In genomic region chr1:52746189-52746588, GRCh38 we compare ENCODE assay signal across 25 cellular contexts. TPM values are rescaled to one million over a fixed set of nuclear protein-coding genes. Genes with fewer than 3 reads are reported as not detected.
DNase-seq lines count a peak whose midpoint lies in the region; ATAC-seq, FAIRE-seq and TF ChIP-seq lines count a peak whose summit lies in the region.
"Had no signal": no experiment of that assay in that cellular context is flagged by ENCODE, and none has a peak within 500 bp of the region (broad histone marks: within the 10 kb centered on the region; RNA-seq: fewer than 3 reads in every experiment).

No MANE protein-coding gene starts in this region.

- no peak for TF ChIP-seq POLR2A in A549 (IDR thresholded peaks at IDR 0.05; ENCODE audit: low read length)
- TF ChIP-seq POLR2A in HepG2 (IDR thresholded peaks at IDR 0.05; ENCODE audit: insufficient read depth in 1 of 2, low read depth in 2 of 2, low read length in 2 of 2): no peak

- H3K27ac Mint-ChIP-seq in naive thymus-derived CD8-positive, alpha-beta T cell: peak overlapping the region in 1 of 10 donors; percentile 31
- H3K27ac Mint-ChIP-seq: CD4-positive, alpha-beta T cell had no signal

- in situ Hi-C loops in HepG2 (cut with HindIII; ENCODE audit: extremely low pct_ligation_motif_present, low pct_unique_long_range_greater_than_20kb): no loop called here

- H3K4me1 Mint-ChIP-seq in naive thymus-derived CD8-positive, alpha-beta T cell: peaks cover 17 to 41% (median 28%) of the 10 kb centered on the region in 4 donors
- H3K4me1 Mint-ChIP-seq: CD14-positive monocyte had no signal

- H3K9ac ChIP-seq in adipocyte (ENCODE audit: low read length) (peak overlapping the region; percentile 54), HepG2 (ENCODE audit: insufficient read depth, low read depth, low read length) (no peak overlapping the region)
- H3K9ac ChIP-seq: BLaER1 treated with 17β-estradiol and CSF1 and Interleukin-3, amounts not matched to agents 10 nM and 100 nM; GM23248 had no signal

- POLR2A ChIA-PET in A549 (lab: Yijun Ruan, JAX) (no interaction called here), HepG2 (lab: Yijun Ruan, JAX) (no interaction called here)
- POLR2A ChIA-PET in naive thymus-derived CD8-positive, alpha-beta T cell (lab: Charles Lee): no interaction called here

- H3K4me3 ChIP-seq in A549 (no peak overlapping the region), adipocyte (ENCODE audit: low read length) (no peak overlapping the region), HepG2 (replicated peaks in 1 of 3; ENCODE audit: insufficient read depth in 1 of 3, low read depth in 2 of 3, low read length in 3 of 3) (no peak overlapping the region)
- H3K4me3 ChIP-seq: BLaER1 treated with 17β-estradiol and CSF1 and Interleukin-3, amounts not matched to agents 10 nM and 100 nM; GM23248 had no signal

- no peak overlapping the region for H2AFZ ChIP-seq in HepG2 (ENCODE audit: low read length)
- H2AFZ ChIP-seq: GM23248 had no signal

- H3K27me3 ChIP-seq in adipocyte (replicated peaks; ENCODE audit: control insufficient read depth, insufficient read depth, low read length) (no peaks in the 10 kb centered on the region), HepG2 (ENCODE audit: control insufficient read depth in 1 of 2, insufficient read depth in 2 of 2, low read length in 2 of 2) (no peaks in the 10 kb centered on the region)
- H3K27me3 ChIP-seq: BE2C; BLaER1 treated with 17β-estradiol and CSF1 and Interleukin-3, amounts not matched to agents 10 nM and 100 nM had no signal

- H3K9me3 ChIP-seq in A549 (no peaks in the 10 kb centered on the region), adipocyte (ENCODE audit: control insufficient read depth, low read length) (no peaks in the 10 kb centered on the region), HepG2 (ENCODE audit: low read length) (no peaks in the 10 kb centered on the region)
- H3K9me3 ChIP-seq: BE2C had no signal

- TF ChIP-seq RAD21 in A549 (conservative IDR thresholded peaks at IDR 0.05 in 1 of 2, IDR thresholded peaks at IDR 0.05 in 1 of 2) (no peak), HepG2 (CRISPR knock-in tag; IDR thresholded peaks at IDR 0.05) (no peak)

- no peak overlapping the region for H3K27ac ChIP-seq in A549
- H3K27ac ChIP-seq in HepG2 (ENCODE audit: extremely low read length, insufficient read depth, low read length): no peak overlapping the region
- H3K27ac ChIP-seq: 22Rv1; BLaER1 treated with 17β-estradiol and CSF1 and Interleukin-3, amounts not matched to agents 10 nM and 100 nM; GM23248 had no signal

- WGBS in A549 (ENCODE audit: missing lambda C conversion rate): 80% methylated on average over 2 of the region's 4 CpGs
- 37% methylated on average over 4 of the region's 4 CpGs for WGBS in HepG2 (ENCODE audit: low lambda C conversion rate)

- H3K4me2 ChIP-seq in A549: peak overlapping the region; percentile 38
- H3K4me2 ChIP-seq in HepG2 (ENCODE audit: low read depth, low read length): no peak overlapping the region
- H3K4me2 ChIP-seq: BLaER1 treated with 17β-estradiol and CSF1 and Interleukin-3, amounts not matched to agents 10 nM and 100 nM had no signal

- BruUV-seq in HepG2 (replicated peaks; lab: Mats Ljungman, UMichigan): no TSS peak

- peaks cover 2% of the 10 kb centered on the region for H3K79me2 ChIP-seq in HepG2 (ENCODE audit: insufficient read depth, low read length)

- no peak for FAIRE-seq in A549 (lab: Jason Lieb, UNC)
- FAIRE-seq in HepG2 (lab: Jason Lieb, UNC): no peak
- FAIRE-seq: A204.1, GM18507, H1 had no signal

- H3K36me3 Mint-ChIP-seq in naive thymus-derived CD8-positive, alpha-beta T cell: peaks cover 0 to 15% (median 9%) of the 10 kb centered on the region in 3 donors

- no peaks in the 10 kb centered on the region for H4K20me1 ChIP-seq in HepG2 (ENCODE audit: insufficient read depth, low read length)

- H3K36me3 ChIP-seq in adipocyte (ENCODE audit: control insufficient read depth, insufficient read depth, low read length, severe bottlenecking) (no peaks in the 10 kb centered on the region), HepG2 (replicated peaks in 1 of 2; ENCODE audit: control insufficient read depth in 1 of 2, insufficient read depth in 2 of 2, low read length in 2 of 2) (no peaks in the 10 kb centered on the region)
- H3K36me3 ChIP-seq: BE2C had no signal

- H3K27me3 Mint-ChIP-seq in naive thymus-derived CD8-positive, alpha-beta T cell: no peaks in the 10 kb centered on the region
- H3K27me3 Mint-ChIP-seq: CD4-positive, alpha-beta T cell; CD8-positive, alpha-beta memory T cell had no signal

- peaks cover 38% of the 10 kb centered on the region; the same call in 2 of the 3 replicates for H3K4me1 ChIP-seq in A549
- H3K4me1 ChIP-seq in adipocyte (ENCODE audit: control insufficient read depth, insufficient read depth, low read length): peaks cover 41% of the 10 kb centered on the region
- peaks cover 27% of the 10 kb centered on the region for H3K4me1 ChIP-seq in HepG2 (ENCODE audit: insufficient read depth, low read length)
- H3K4me1 ChIP-seq: BE2C had no signal

- ATAC-seq in A549: no peak
- peak; percentile 34; the same call in 1 of the 3 replicates for ATAC-seq in HepG2
- no peak for ATAC-seq in naive thymus-derived CD8-positive, alpha-beta T cell
- ATAC-seq: HCT116 had no signal

- TF ChIP-seq CTCF in A549 (IDR thresholded peaks at IDR 0.05) (no peak), HepG2 (CRISPR knock-in tag; IDR thresholded peaks at IDR 0.05) (no peak)

- no peaks in the 10 kb centered on the region for H3K9me3 Mint-ChIP-seq in naive thymus-derived CD8-positive, alpha-beta T cell
- H3K9me3 Mint-ChIP-seq: CD14-positive monocyte; CD4-positive, alpha-beta T cell had no signal

- TF ChIP-seq EP300 in A549 (IDR thresholded peaks at IDR 0.05) (no peak), HepG2 (IDR thresholded peaks at IDR 0.05; ENCODE audit: low read depth in 2 of 2, low read length in 2 of 2) (no peak; a peak in 1 of 4 replicates), HepG2 (CRISPR knock-in tag; IDR thresholded peaks at IDR 0.05; ENCODE audit: borderline replicate concordance) (no peak)

- intact Hi-C loops in HepG2 (cut with micrococcal nuclease; ENCODE audit: unreplicated experiment): no loop called here

- CTCF ChIA-PET in A549 (lab: Yijun Ruan, JAX): no interaction called here
- CTCF ChIA-PET in HepG2 (lab: Yijun Ruan, JAX; ENCODE audit: low intra/inter-chr PET ratio, low total read pairs): no interaction called here

- DNase-seq in A549 (ENCODE audit: low read depth in 1 of 2, low spot score in 1 of 2) (no peak), adipocyte (ENCODE audit: low read depth) (no peak), HepG2 (ENCODE audit: low spot score) (peak; percentile 12), COLO668 (lab: John Stamatoyannopoulos, UW; ENCODE audit: unreplicated experiment) (no peak), NCI-H2081 (lab: John Stamatoyannopoulos, UW) (no peak)
- no peak for DNase-seq in naive thymus-derived CD8-positive, alpha-beta T cell
- DNase-seq: ACHN; AML-193; BE2C; Calu3; CD4-positive, alpha-beta T cell; CD8-positive, alpha-beta memory T cell; COR-L47; DMS53; DMS79 treated with DMSO at 0.1 percent for 48 hours; GF-D8; GM23248; H9 had no signal

- H3K4me3 Mint-ChIP-seq in naive thymus-derived CD8-positive, alpha-beta T cell: no peak overlapping the region
- H3K4me3 Mint-ChIP-seq: CD14-positive monocyte; CD4-positive, alpha-beta T cell; H9 had no signal

RNA-seq across cellular contexts. Expression of gene ZYG11B, which starts 19.9 kb away (rescaled TPM):
- polyA plus RNA-seq in A549 (2011; rRNA removed) (14.1 and 15.9 TPM in 2 replicates), A549 (2017; fragmentation: RNase III; extraction: RNeasy Plus Mini Kit Qiagen cat#74134 plus additional on column Dnase treatment) (5.4 to 5.8 TPM (median 5.5 TPM) in 3 replicates), HepG2 (2011; rRNA removed) (6.4 and 6.9 TPM in 2 replicates)
- 2.6 and 4.2 TPM in 2 replicates for polyA plus RNA-seq in A549 (2012; cell fraction: cytosol; rRNA removed)
- 1.8 and 2.6 TPM in 2 replicates for polyA plus RNA-seq in A549 (2012; cell fraction: nucleus; rRNA removed)
- polyA minus RNA-seq in A549 (2011; rRNA and poly(A)+ RNA removed): 27.9 and 28.8 TPM in 2 replicates
- total RNA-seq in HepG2 (2016; rRNA removed; fragmentation: Illumina TruSeq; extraction: Trizol): 17.9 and 28.1 TPM in 2 replicates
- 2.2 and 2.5 TPM in 2 replicates for total RNA-seq in HepG2 (2016; cell fraction: cytosol; rRNA removed; fragmentation: Illumina TruSeq; extraction: Trizol; ENCODE audit: low read depth)
- total RNA-seq in HepG2 (2016; cell fraction: insoluble cytoplasmic fraction; rRNA removed; fragmentation: Illumina TruSeq; extraction: Trizol): 18.2 and 27.0 TPM in 2 replicates
- total RNA-seq in HepG2 (2016; cell fraction: membrane; rRNA removed; fragmentation: Illumina TruSeq; extraction: Trizol): 8.1 and 8.3 TPM in 2 replicates
- 17.9 and 18.0 TPM in 2 replicates for total RNA-seq in HepG2 (2016; cell fraction: nucleus; rRNA removed; fragmentation: Illumina TruSeq; extraction: Trizol)
- 3.3 and 4.9 TPM in 2 replicates for polyA plus RNA-seq in HepG2 (2011; cell fraction: cytosol; rRNA removed)
- 3.6 and 4.2 TPM in 2 replicates for polyA plus RNA-seq in HepG2 (2011; cell fraction: nucleus; rRNA removed)
- 3.8 and 5.0 TPM in 2 replicates for polyA plus RNA-seq in HepG2 (2012)
- polyA plus RNA-seq in HepG2 (2016; cell fraction: cytosol; fragmentation: Illumina TruSeq; extraction: Trizol; ENCODE audit: low read depth): 0.28 and 0.43 TPM in 2 replicates
- 9.8 and 10.7 TPM in 2 replicates for polyA plus RNA-seq in HepG2 (2016; cell fraction: insoluble cytoplasmic fraction; fragmentation: Illumina TruSeq; extraction: Trizol; ENCODE audit: low read depth)
- polyA plus RNA-seq in HepG2 (2016; cell fraction: membrane; fragmentation: Illumina TruSeq; extraction: Trizol; ENCODE audit: low read depth): 1.7 and 1.8 TPM in 2 replicates
- polyA plus RNA-seq in HepG2 (2016; cell fraction: nucleus; fragmentation: Illumina TruSeq; extraction: Trizol; ENCODE audit: insufficient read depth, low read depth): 8.2 and 8.3 TPM in 2 replicates
- polyA minus RNA-seq in HepG2 (2011; rRNA and poly(A)+ RNA removed; ENCODE audit: low replicate concordance): 23.6 and 31.5 TPM in 2 replicates
- polyA minus RNA-seq in HepG2 (2011; cell fraction: cytosol; rRNA and poly(A)+ RNA removed): 10.2 and 11.1 TPM in 2 replicates
- polyA minus RNA-seq in HepG2 (2011; cell fraction: nucleus; rRNA and poly(A)+ RNA removed): 26.4 and 34.1 TPM in 2 replicates
- 10 to 100 TPM; 23.6 to 25.9 TPM for total RNA-seq in naive thymus-derived CD8-positive, alpha-beta T cell
- polyA plus RNA-seq in naive thymus-derived CD8-positive, alpha-beta T cell: 10 to 100 TPM; 12.3 to 14.9 (median 12.5) TPM

RNA-seq across cellular contexts. Expression of gene COA7, which starts 48.0 kb away (rescaled TPM):
- polyA plus RNA-seq in A549 (2011; rRNA removed): 17.1 and 18.1 TPM in 2 replicates
- 12.7 and 17.8 TPM in 2 replicates for polyA plus RNA-seq in A549 (2012; cell fraction: cytosol; rRNA removed)
- polyA plus RNA-seq in A549 (2012; cell fraction: nucleus; rRNA removed): 7.2 and 9.4 TPM in 2 replicates
- 22.0 to 23.6 TPM (median 22.3 TPM) in 3 replicates for polyA plus RNA-seq in A549 (2017; fragmentation: RNase III; extraction: RNeasy Plus Mini Kit Qiagen cat#74134 plus additional on column Dnase treatment)
- polyA minus RNA-seq in A549 (2011; rRNA and poly(A)+ RNA removed): 24.1 and 29.5 TPM in 2 replicates
- total RNA-seq in HepG2 (2016; rRNA removed; fragmentation: Illumina TruSeq; extraction: Trizol): 30.4 and 60.7 TPM in 2 replicates
- total RNA-seq in HepG2 (2016; cell fraction: cytosol; rRNA removed; fragmentation: Illumina TruSeq; extraction: Trizol; ENCODE audit: low read depth): 7.9 and 8.2 TPM in 2 replicates
- total RNA-seq in HepG2 (2016; cell fraction: insoluble cytoplasmic fraction; rRNA removed; fragmentation: Illumina TruSeq; extraction: Trizol): 35.7 and 61.3 TPM in 2 replicates
- total RNA-seq in HepG2 (2016; cell fraction: membrane; rRNA removed; fragmentation: Illumina TruSeq; extraction: Trizol): 21.1 and 21.8 TPM in 2 replicates
- 11.9 and 13.9 TPM in 2 replicates for total RNA-seq in HepG2 (2016; cell fraction: nucleus; rRNA removed; fragmentation: Illumina TruSeq; extraction: Trizol)
- 12.3 and 13.7 TPM in 2 replicates for polyA plus RNA-seq in HepG2 (2011; rRNA removed)
- 14.4 and 15.5 TPM in 2 replicates for polyA plus RNA-seq in HepG2 (2011; cell fraction: cytosol; rRNA removed)
- 3.6 and 5.4 TPM in 2 replicates for polyA plus RNA-seq in HepG2 (2011; cell fraction: nucleus; rRNA removed)
- 23.9 and 27.0 TPM in 2 replicates for polyA plus RNA-seq in HepG2 (2012)
- 6.2 and 6.5 TPM in 2 replicates for polyA plus RNA-seq in HepG2 (2016; cell fraction: cytosol; fragmentation: Illumina TruSeq; extraction: Trizol; ENCODE audit: low read depth)
- polyA plus RNA-seq in HepG2 (2016; cell fraction: insoluble cytoplasmic fraction; fragmentation: Illumina TruSeq; extraction: Trizol; ENCODE audit: low read depth): 52.4 and 54.7 TPM in 2 replicates
- 13.1 and 13.3 TPM in 2 replicates for polyA plus RNA-seq in HepG2 (2016; cell fraction: membrane; fragmentation: Illumina TruSeq; extraction: Trizol; ENCODE audit: low read depth)
- 24.3 and 25.2 TPM in 2 replicates for polyA plus RNA-seq in HepG2 (2016; cell fraction: nucleus; fragmentation: Illumina TruSeq; extraction: Trizol; ENCODE audit: insufficient read depth, low read depth)
- 20.8 and 60.9 TPM in 2 replicates for polyA minus RNA-seq in HepG2 (2011; rRNA and poly(A)+ RNA removed; ENCODE audit: low replicate concordance)
- polyA minus RNA-seq in HepG2 (2011; cell fraction: cytosol; rRNA and poly(A)+ RNA removed): 6.9 and 10.1 TPM in 2 replicates
- polyA minus RNA-seq in HepG2 (2011; cell fraction: nucleus; rRNA and poly(A)+ RNA removed): 4.2 and 6.1 TPM in 2 replicates
- 1 to 10 TPM; 2.4 to 3.0 TPM for total RNA-seq in naive thymus-derived CD8-positive, alpha-beta T cell
- 1 to 10 TPM; 3.1 to 4.2 (median 3.9) TPM for polyA plus RNA-seq in naive thymus-derived CD8-positive, alpha-beta T cell
